In genomic region chr22:24953294-24954113, GRCh38 we compare ENCODE assay signal across 8 cellular contexts. TPM values are rescaled to one million over a fixed set of nuclear protein-coding genes. Genes with fewer than 3 reads are reported as not detected.
DNase-seq lines count a peak whose midpoint lies in the region; ATAC-seq and TF ChIP-seq lines count a peak whose summit lies in the region.

No MANE protein-coding gene starts in this region.

- H3K27me3 ChIP-seq in CD4-positive, CD25-positive, alpha-beta regulatory T cell (ENCODE audit: control insufficient read depth, insufficient read depth, low read length): peaks cover 19% of the 10 kb centered on the region
- H3K27me3 ChIP-seq in Panc1 (ENCODE audit: control insufficient read depth, insufficient read depth, low read length) (no peaks in the 10 kb centered on the region), esophagus (ENCODE audit: control insufficient read depth in 1 of 2, insufficient read depth in 2 of 2, low read length in 2 of 2) (no peaks in the 10 kb centered on the region), neural cell (ENCODE audit: insufficient read depth, low read depth, low read length) (peaks cover 12% of the 10 kb centered on the region)

- H3K36me3 Mint-ChIP-seq in CD4-positive, CD25-positive, alpha-beta regulatory T cell: no peaks in the 10 kb centered on the region

- no peak overlapping the region for H3K27ac Mint-ChIP-seq in CD4-positive, CD25-positive, alpha-beta regulatory T cell

- ATAC-seq in CD4-positive, CD25-positive, alpha-beta regulatory T cell (ENCODE audit: low read depth in 2 of 2): no peak
- peak; percentile 6; the same call in 1 of the 2 replicates for ATAC-seq in Panc1
- no peak for ATAC-seq in GM18520 (IDR thresholded peaks at IDR 0.05; ENCODE audit: unreplicated experiment)

- peak overlapping the region; percentile 38 to 74 (median 52) for H3K4me3 Mint-ChIP-seq in CD4-positive, CD25-positive, alpha-beta regulatory T cell

- peak overlapping the region; percentile 55 for H3K4me2 ChIP-seq in neural cell (ENCODE audit: low read length)

- no peaks in the 10 kb centered on the region for H4K20me1 ChIP-seq in neural cell (ENCODE audit: insufficient read depth)

- in situ Hi-C loops in Panc1 (cut with HindIII; ENCODE audit: low pct_unique_long_range_greater_than_20kb, low sequenced_read_pairs): no loop called here

- H3K9me3 Mint-ChIP-seq in CD4-positive, CD25-positive, alpha-beta regulatory T cell: peaks cover 0 to 6% (median 0%) of the 10 kb centered on the region in 7 donors

- H3K79me2 ChIP-seq in neural cell (replicated peaks; ENCODE audit: insufficient read depth, low read length): no peaks in the 10 kb centered on the region

- H3K4me1 Mint-ChIP-seq in CD4-positive, CD25-positive, alpha-beta regulatory T cell: peaks cover 0 to 21% (median 5%) of the 10 kb centered on the region in 4 donors

- peak overlapping the region; percentile 67 for H3K9ac ChIP-seq in neural cell (ENCODE audit: low read length)

- TF ChIP-seq RAD21 in neural cell (conservative IDR thresholded peaks at IDR 0.05): no peak

- peaks cover 14% of the 10 kb centered on the region for H3K4me1 ChIP-seq in CD4-positive, CD25-positive, alpha-beta regulatory T cell (ENCODE audit: control insufficient read depth, insufficient read depth, low read length, poor library complexity, severe bottlenecking)
- H3K4me1 ChIP-seq in Panc1 (ENCODE audit: control insufficient read depth, insufficient read depth, low read length) (peaks cover 9% of the 10 kb centered on the region), esophagus (ENCODE audit: control insufficient read depth in 2 of 2, insufficient read depth in 2 of 2, low read length in 1 of 2) (peaks cover 0 to 8% of the 10 kb centered on the region in 2 donors)

- H2AFZ ChIP-seq in neural cell (ENCODE audit: low read depth, low read length): peak overlapping the region; percentile 33

- POLR2A ChIA-PET in Panc1 (lab: Charles Lee): interaction anchor here (0.6 kb wide), 1 partner anchor 39 kb away, joined by 4 read pairs; no protein-coding TSS in a partner anchor

- no peak for TF ChIP-seq CTCF in Panc1 (IDR thresholded peaks at IDR 0.05)
- TF ChIP-seq CTCF in neural cell (IDR thresholded peaks at IDR 0.05; ENCODE audit: poor library complexity, severe bottlenecking): no peak

- WGBS in esophagus, 2 donors: 6 to 7% methylated on average over 43 to 53 of the region's 53 CpGs

- no TSS peak for BruUV-seq in Panc1 (replicated peaks; lab: Mats Ljungman, UMichigan)

- H3F3A ChIP-seq in neural cell (ENCODE audit: insufficient read depth, low read length, poor library complexity, severe bottlenecking): no peaks in the 10 kb centered on the region

- H3K9me3 ChIP-seq in CD4-positive, CD25-positive, alpha-beta regulatory T cell (ENCODE audit: control insufficient read depth in 2 of 2, low read length in 2 of 2): no peaks in the 10 kb centered on the region
- H3K9me3 ChIP-seq in Panc1 (ENCODE audit: control insufficient read depth, insufficient read depth, low read depth, low read length) (no peaks in the 10 kb centered on the region), esophagus (ENCODE audit: control insufficient read depth in 2 of 2, insufficient read depth in 1 of 2, low read depth in 1 of 2, low read length in 1 of 2) (no peaks in the 10 kb centered on the region), neural cell (ENCODE audit: low read length) (no peaks in the 10 kb centered on the region)

- peaks cover 47% of the 10 kb centered on the region for H3K27me3 Mint-ChIP-seq in CD4-positive, CD25-positive, alpha-beta regulatory T cell

- no peak overlapping the region for H3K27ac ChIP-seq in CD4-positive, CD25-positive, alpha-beta regulatory T cell (ENCODE audit: insufficient read depth, low read length, poor library complexity, severe bottlenecking)
- H3K27ac ChIP-seq in Panc1 (ENCODE audit: low read length) (peak overlapping the region; percentile 92), esophagus (ENCODE audit: low read depth in 2 of 2, low read length in 1 of 2) (peak overlapping the region; percentile 75 to 92), neural cell (ENCODE audit: low read length) (no peak overlapping the region)

- DNase-seq in CD4-positive, CD25-positive, alpha-beta regulatory T cell: no peak
- no peak for DNase-seq in Panc1 (ENCODE audit: low read depth, low spot score)
- no peak for DNase-seq in cerebellar nuclear complex (lab: John Stamatoyannopoulos, UW)
- no peak for DNase-seq in OCI-M2 (lab: John Stamatoyannopoulos, UW; ENCODE audit: unreplicated experiment)
- no peak for DNase-seq in retina

- CTCF ChIA-PET in Panc1 (lab: Charles Lee): no interaction called here

- H3K4me3 ChIP-seq in CD4-positive, CD25-positive, alpha-beta regulatory T cell (ENCODE audit: low read depth, low read length): no peak overlapping the region
- H3K4me3 ChIP-seq in Panc1 (ENCODE audit: low read depth in 2 of 2, low read length in 2 of 2): peak overlapping the region; percentile 84 to 86
- peak overlapping the region; percentile 76 to 81 for H3K4me3 ChIP-seq in esophagus (ENCODE audit: low read depth in 1 of 2, low read length in 2 of 2)
- H3K4me3 ChIP-seq in neural cell (ENCODE audit: low read length): peak overlapping the region; percentile 91

- no peak for TF ChIP-seq EP300 in neural cell (conservative IDR thresholded peaks at IDR 0.05; ENCODE audit: poor library complexity, severe bottlenecking)

- intact Hi-C loops in Panc1 (cut with micrococcal nuclease; ENCODE audit: unreplicated experiment): loop anchor here (2.0 to 5.0 kb wide), 2 partner anchors 74 to 95 kb away; no protein-coding TSS in a partner anchor

- no peaks in the 10 kb centered on the region for H3K9me2 ChIP-seq in neural cell (ENCODE audit: insufficient read depth, low read length)

- H3K36me3 ChIP-seq in CD4-positive, CD25-positive, alpha-beta regulatory T cell (ENCODE audit: control insufficient read depth, insufficient read depth, low read length): no peaks in the 10 kb centered on the region
- H3K36me3 ChIP-seq in Panc1 (ENCODE audit: control insufficient read depth, insufficient read depth, low read length) (no peaks in the 10 kb centered on the region), esophagus (ENCODE audit: control insufficient read depth in 2 of 2, insufficient read depth in 2 of 2, low read length in 1 of 2) (no peaks in the 10 kb centered on the region), neural cell (ENCODE audit: insufficient read depth, low read length) (no peaks in the 10 kb centered on the region)

TF ChIP-seq in neural cell, 6 proteins besides CTCF, POLR2A, EP300 and RAD21:
- TF ChIP-seq SMC3 (conservative IDR thresholded peaks at IDR 0.05; ENCODE audit: poor library complexity) (no peak), MXI1 (conservative IDR thresholded peaks at IDR 0.05; ENCODE audit: poor library complexity, severe bottlenecking) (no peak), TAF1 (IDR thresholded peaks at IDR 0.05; ENCODE audit: low read depth) (no peak), POLR2AphosphoS5 (IDR thresholded peaks at IDR 0.05) (no peak), REST (IDR thresholded peaks at IDR 0.05; ENCODE audit: borderline replicate concordance) (no peak), EZH2 (IDR thresholded peaks at IDR 0.05; ENCODE audit: borderline replicate concordance, insufficient read depth, low read length, poor library complexity, severe bottlenecking) (no peak)

RNA-seq across cellular contexts. Expression of gene KIAA1671, which starts 1.0 kb away (rescaled TPM):
- 3.3 TPM for total RNA-seq in CD4-positive, CD25-positive, alpha-beta regulatory T cell
- under 1 TPM in 3 of 4 donors, not detected in 1; 0.21 to 0.80 (median 0.49) TPM for polyA plus RNA-seq in CD4-positive, CD25-positive, alpha-beta regulatory T cell
- total RNA-seq in Panc1 (2021; ENCODE audit: unreplicated experiment): 48.1 TPM
- polyA plus RNA-seq in Panc1 (2012; ENCODE audit: insufficient read length): 21.9 TPM
- polyA plus RNA-seq in esophagus: 10 to 100 TPM; 14.2 to 17.7 TPM
- 3.0 and 4.0 TPM in 2 replicates for polyA plus RNA-seq in neural cell
- polyA minus RNA-seq in neural cell: 6.1 and 7.1 TPM in 2 replicates

RNA-seq across cellular contexts. Expression of gene LHFPL7, which starts 7.0 kb away (rescaled TPM):
- total RNA-seq in CD4-positive, CD25-positive, alpha-beta regulatory T cell: not detected
- polyA plus RNA-seq in CD4-positive, CD25-positive, alpha-beta regulatory T cell: not detected
- total RNA-seq in Panc1 (2021; ENCODE audit: unreplicated experiment): not detected
- polyA plus RNA-seq in Panc1 (2012; ENCODE audit: insufficient read length): not detected
- polyA plus RNA-seq in esophagus: not detected
- not detected in 2 replicates for polyA plus RNA-seq in neural cell
- not detected in 2 replicates for polyA minus RNA-seq in neural cell

Comparison
In these comparisons a context has a peak if more than half of its experiments do, and no peak if none do; other contexts are left out.
1. H3K27ac ChIP-seq: peak in Panc1 (single experiment) and esophagus (2 of 2); none in CD4-positive, CD25-positive, alpha-beta regulatory T cell (single experiment) and neural cell (single experiment).